In the genomic region with DNA sequence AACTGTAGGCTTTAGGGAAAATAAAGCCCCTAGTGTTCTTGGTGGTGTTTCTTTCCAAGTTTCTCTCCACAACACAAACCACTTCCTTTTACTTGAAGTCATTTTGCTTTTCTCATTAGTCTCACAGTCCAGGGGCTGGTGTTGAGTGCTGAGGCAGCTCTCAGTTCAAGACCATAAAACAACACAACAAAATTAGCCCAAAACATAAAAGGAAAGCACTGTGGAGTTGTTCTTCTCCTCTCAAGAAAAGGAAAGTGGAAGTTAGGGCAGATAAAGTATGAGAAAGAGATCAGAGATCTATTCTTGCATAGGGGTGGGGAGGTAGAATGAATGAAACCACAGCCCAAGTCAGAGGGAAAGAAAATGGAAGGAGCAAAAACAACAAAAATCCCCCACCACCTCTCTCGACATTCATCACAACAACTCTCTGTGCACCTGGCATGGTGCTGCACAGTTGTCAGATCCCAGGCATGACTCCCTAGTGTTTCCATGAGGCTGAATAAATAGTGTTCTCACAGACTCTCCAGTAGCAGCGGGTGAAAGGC, we compare ENCODE assay signal across 13 cellular contexts.
A peak's percentile ranks its signal among the peaks of the same experiment; 100 is the strongest.
DNase-seq lines count a peak whose midpoint lies in the region; ATAC-seq and TF ChIP-seq lines count a peak whose summit lies in the region.
"Had no signal": no experiment of that assay in that cellular context is flagged by ENCODE, and none has a peak within 500 bp of the region (broad histone marks: within the 10 kb centered on the region; RNA-seq: fewer than 3 reads in every experiment).

No MANE protein-coding gene starts in this region.

- no peaks in the 10 kb centered on the region for H3K4me1 Mint-ChIP-seq in CD4-positive, alpha-beta T cell (ENCODE audit: low read depth)

- no peaks in the 10 kb centered on the region for H3K9me3 Mint-ChIP-seq in CD4-positive, alpha-beta T cell

- no peaks in the 10 kb centered on the region for H3K27me3 Mint-ChIP-seq in CD4-positive, alpha-beta T cell

- no peak overlapping the region for H3K27ac Mint-ChIP-seq in CD4-positive, alpha-beta T cell

- H3K36me3 ChIP-seq in Loucy (ENCODE audit: insufficient read depth, low read length): no peaks in the 10 kb centered on the region
- H3K36me3 ChIP-seq in brain microvascular endothelial cell (replicated peaks): no peaks in the 10 kb centered on the region
- H3K36me3 ChIP-seq: BLaER1 treated with 17β-estradiol and CSF1 and Interleukin-3, amounts not matched to agents 10 nM and 100 nM had no signal

- peaks cover 12% of the 10 kb centered on the region for H3K4me1 ChIP-seq in Loucy (ENCODE audit: insufficient read depth, low read length, poor library complexity, severe bottlenecking)

- no peaks in the 10 kb centered on the region for H3F3A ChIP-seq in Loucy (ENCODE audit: low read depth)

- in situ Hi-C loops in astrocyte of the spinal cord (cut with HindIII; ENCODE audit: low sequenced_read_pairs): no loop called here
- in situ Hi-C loops in brain microvascular endothelial cell (cut with HindIII; ENCODE audit: low pct_ligation_motif_present, low sequenced_read_pairs): no loop called here

- no peaks in the 10 kb centered on the region for H3K79me2 ChIP-seq in Loucy (ENCODE audit: insufficient read depth, low read length)

- H4K20me1 ChIP-seq in Loucy (ENCODE audit: insufficient read depth, low read length, poor library complexity, severe bottlenecking): no peaks in the 10 kb centered on the region
- H4K20me1 ChIP-seq: BLaER1 treated with 17β-estradiol and CSF1 and Interleukin-3, amounts not matched to agents 10 nM and 100 nM had no signal

- CTCF ChIA-PET in CD4-positive, alpha-beta T cell (lab: Charles Lee): interaction anchor here (1.0 to 1.8 kb wide), 2 partner anchors 66 to 267 kb away, joined by 3 read pairs; no protein-coding TSS in a partner anchor

- H3K9ac ChIP-seq in Loucy (ENCODE audit: low read depth, low read length, poor library complexity, severe bottlenecking): no peak overlapping the region
- H3K9ac ChIP-seq: BLaER1 treated with 17β-estradiol and CSF1 and Interleukin-3, amounts not matched to agents 10 nM and 100 nM; SK-N-SH had no signal

- 0 out of 2 replicates have a peak overlapping the region, but pooled peaks have one; percentile 21 for H2AFZ ChIP-seq in Loucy (ENCODE audit: low read length)

- H3K36me3 Mint-ChIP-seq in CD4-positive, alpha-beta T cell (ENCODE audit: low read depth): no peaks in the 10 kb centered on the region

- peak overlapping the region; percentile 2 for H3K4me3 Mint-ChIP-seq in CD4-positive, alpha-beta T cell

- no peak overlapping the region for H3K27ac ChIP-seq in CD4-positive, alpha-beta T cell (ENCODE audit: low read depth, low read length)
- no peak overlapping the region for H3K27ac ChIP-seq in brain microvascular endothelial cell
- H3K27ac ChIP-seq: BLaER1 treated with 17β-estradiol and CSF1 and Interleukin-3, amounts not matched to agents 10 nM and 100 nM; neutrophil had no signal

- TF ChIP-seq CTCF in CD4-positive, alpha-beta T cell (IDR thresholded peaks at IDR 0.05): no peak
- TF ChIP-seq CTCF in GM20000 (IDR thresholded peaks at IDR 0.05; ENCODE audit: extremely low read depth, missing control alignments) (no peak), Loucy (conservative IDR thresholded peaks at IDR 0.05; ENCODE audit: low read length) (no peak), astrocyte of the spinal cord (IDR thresholded peaks at IDR 0.05; ENCODE audit: low read depth, low read length) (no peak), brain microvascular endothelial cell (IDR thresholded peaks at IDR 0.05; ENCODE audit: low read depth, low read length, missing control alignments) (no peak)

- H3K4me3 ChIP-seq in Loucy (ENCODE audit: low read length, poor library complexity, severe bottlenecking) (peak overlapping the region; percentile 26), astrocyte of the spinal cord (ENCODE audit: low read depth, low read length) (no peak overlapping the region), brain microvascular endothelial cell (ENCODE audit: low read depth, low read length) (no peak overlapping the region)
- H3K4me3 ChIP-seq: BLaER1 treated with 17β-estradiol and CSF1 and Interleukin-3, amounts not matched to agents 10 nM and 100 nM; K562 had no signal

- H3K9me2 ChIP-seq in Loucy (replicated peaks; ENCODE audit: low read depth, low read length): no peaks in the 10 kb centered on the region
- H3K9me2 ChIP-seq: SK-N-SH had no signal

- no peak for ATAC-seq in CD4-positive, alpha-beta T cell (ENCODE audit: poor library complexity)
- ATAC-seq in HG03378 (IDR thresholded peaks at IDR 0.05; ENCODE audit: unreplicated experiment): no peak
- ATAC-seq: K562 had no signal

- intact Hi-C loops in CD4-positive, alpha-beta T cell (cut with DNase I, micrococcal nuclease): no loop called here

- POLR2A ChIA-PET in CD4-positive, alpha-beta T cell (lab: Charles Lee): interaction anchor here (2.7 kb wide), 1 partner anchor 114 kb away, joined by 12 read pairs; no protein-coding TSS in a partner anchor

- no peak for DNase-seq in CD4-positive, alpha-beta T cell
- DNase-seq in GM20000 (ENCODE audit: low spot score): peak; percentile 19
- peak; percentile 52 for DNase-seq in astrocyte of the spinal cord (ENCODE audit: low read depth, low spot score)
- no peak for DNase-seq in NCI-H1694 treated with DMSO at 0.1 percent for 48 hours (lab: John Stamatoyannopoulos, UW)
- no peak for DNase-seq in mesenteric fat pad (ENCODE audit: low spot score)
- no peak for DNase-seq in brain microvascular endothelial cell
- DNase-seq: NCI-H2227 treated with DMSO at 0.1 percent for 48 hours, SK-N-SH had no signal

- H3K9me3 ChIP-seq in CD4-positive, alpha-beta T cell (ENCODE audit: control insufficient read depth, low read length): no peaks in the 10 kb centered on the region
- H3K9me3 ChIP-seq in Loucy (ENCODE audit: insufficient read depth, low read depth, low read length): no peaks in the 10 kb centered on the region
- H3K9me3 ChIP-seq: BLaER1 treated with 17β-estradiol and CSF1 and Interleukin-3, amounts not matched to agents 10 nM and 100 nM; neutrophil; SK-N-SH had no signal

- no peaks in the 10 kb centered on the region for H3K27me3 ChIP-seq in CD4-positive, alpha-beta T cell (ENCODE audit: control insufficient read depth, insufficient read depth, low read length)
- H3K27me3 ChIP-seq in Loucy (ENCODE audit: insufficient read depth, low read length, poor library complexity, severe bottlenecking): no peaks in the 10 kb centered on the region
- no peaks in the 10 kb centered on the region for H3K27me3 ChIP-seq in brain microvascular endothelial cell (replicated peaks)
- H3K27me3 ChIP-seq: BLaER1 treated with 17β-estradiol and CSF1 and Interleukin-3, amounts not matched to agents 10 nM and 100 nM; neutrophil had no signal

- peak overlapping the region; percentile 33 for H3K4me2 ChIP-seq in Loucy (ENCODE audit: low read depth, low read length, poor library complexity, severe bottlenecking)
- H3K4me2 ChIP-seq: SK-N-SH had no signal

Comparison
In these comparisons a context has a peak if more than half of its experiments do, and no peak if none do; other contexts are left out.
1. DNase-seq: peak in GM20000 (single experiment) and astrocyte of the spinal cord (single experiment); none in CD4-positive, alpha-beta T cell (0 of 10), NCI-H1694 treated with DMSO at 0.1 percent for 48 hours (single experiment), mesenteric fat pad (single experiment) and brain microvascular endothelial cell (single experiment).